Comparison of ENCODE assay signal across 17 cellular contexts in the genomic region with DNA sequence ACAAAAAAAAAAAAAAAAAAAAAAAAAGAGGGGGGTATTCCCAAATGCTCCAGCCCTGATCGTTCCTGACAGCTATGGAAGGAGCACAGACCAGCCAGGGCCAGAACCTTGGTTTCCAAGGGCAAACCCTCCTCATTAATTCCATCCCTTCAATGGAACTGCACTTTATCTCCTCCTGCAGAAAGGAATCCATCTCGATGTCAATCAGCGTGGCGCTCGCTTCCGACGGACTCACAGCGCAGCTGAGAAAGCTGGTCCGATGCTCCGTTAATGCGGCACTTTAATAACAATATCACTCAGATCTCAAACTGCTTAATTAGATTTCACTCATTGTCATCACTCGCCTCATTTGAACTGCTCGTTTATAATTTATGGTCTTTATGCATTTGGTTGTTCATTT.
DNase-seq lines count a peak whose midpoint lies in the region; ATAC-seq and TF ChIP-seq lines count a peak whose summit lies in the region.
"Had no signal": no experiment of that assay in that cellular context is flagged by ENCODE, and none has a peak within 500 bp of the region (broad histone marks: within the 10 kb centered on the region; RNA-seq: fewer than 3 reads in every experiment).

No MANE protein-coding gene starts in this region.

- H3K27ac ChIP-seq in right atrium auricular region (no peak overlapping the region), VCaP (peak overlapping the region; percentile 9; the same call in 1 of the 2 replicates), lung (ENCODE audit: low read depth in 1 of 2, low read length in 1 of 2) (no peak overlapping the region)
- no peak overlapping the region for H3K27ac ChIP-seq in CD8-positive, alpha-beta T cell (ENCODE audit: low read depth, low read length)

- H3K27me3 Mint-ChIP-seq in CD8-positive, alpha-beta T cell (ENCODE audit: low read depth): peaks cover 24% of the 10 kb centered on the region
- peaks cover 4% of the 10 kb centered on the region for H3K27me3 Mint-ChIP-seq in HFFc6 (ENCODE audit: insufficient read depth)
- H3K27me3 Mint-ChIP-seq: CD4-positive, CD25-positive, alpha-beta regulatory T cell had no signal

- 72 to 91% methylated on average over 13 of the region's 13 CpGs for WGBS in lung, 2 donors

- H3K4me3 ChIP-seq in right atrium auricular region: no peak overlapping the region
- H3K4me3 ChIP-seq in lung: no peak overlapping the region
- no peak overlapping the region for H3K4me3 ChIP-seq in CD8-positive, alpha-beta T cell (ENCODE audit: low read depth, low read length)

- H3K9me3 Mint-ChIP-seq in CD8-positive, alpha-beta T cell: no peaks in the 10 kb centered on the region
- H3K9me3 Mint-ChIP-seq in HFFc6: no peaks in the 10 kb centered on the region
- H3K9me3 Mint-ChIP-seq: CD4-positive, CD25-positive, alpha-beta regulatory T cell had no signal

- no peak for ATAC-seq in lung (ENCODE audit: insufficient read depth, low FRiP score)
- ATAC-seq in CD8-positive, alpha-beta T cell: no peak
- no peak for ATAC-seq in activated CD4-positive, CD25-positive, alpha-beta regulatory T cell treated with anti-CD3 and anti-CD28 coated beads, Interleukin-2, amount 50 U/mL, for 24 hours

- intact Hi-C loops in cardiac septum (cut with DNase I): loop anchor here (10.0 kb wide), 1 partner anchor 81 kb away; no protein-coding TSS in a partner anchor
- intact Hi-C loops in CD8-positive, alpha-beta T cell (cut with DNase I, micrococcal nuclease): no loop called here

- TF ChIP-seq CTCF in right atrium auricular region (IDR thresholded peaks at IDR 0.05): no peak
- no peak for TF ChIP-seq CTCF in VCaP (conservative IDR thresholded peaks at IDR 0.05)
- TF ChIP-seq CTCF in lung (IDR thresholded peaks at IDR 0.05; ENCODE audit: control extremely low read depth, extremely low read depth): no peak
- TF ChIP-seq CTCF in CD8-positive, alpha-beta T cell (IDR thresholded peaks at IDR 0.05): no peak
- no peak for TF ChIP-seq CTCF in HFFc6 (IDR thresholded peaks at IDR 0.05)

- H3K27me3 ChIP-seq in right atrium auricular region: no peaks in the 10 kb centered on the region
- no peaks in the 10 kb centered on the region for H3K27me3 ChIP-seq in lung (ENCODE audit: control insufficient read depth, insufficient read depth)
- H3K27me3 ChIP-seq in CD8-positive, alpha-beta T cell (ENCODE audit: insufficient read depth, low read length): no peaks in the 10 kb centered on the region

- H3K36me3 ChIP-seq in right atrium auricular region (no peaks in the 10 kb centered on the region), lung (ENCODE audit: control insufficient read depth in 2 of 2, insufficient read depth in 2 of 2, low read length in 2 of 2) (no peaks in the 10 kb centered on the region)
- H3K36me3 ChIP-seq in CD8-positive, alpha-beta T cell (ENCODE audit: insufficient read depth, low read length): no peaks in the 10 kb centered on the region

- POLR2A ChIA-PET in CD8-positive, alpha-beta T cell (lab: Charles Lee): interaction anchor here (0.7 kb wide), 1 partner anchor 1717 kb away, joined by 3 read pairs; no protein-coding TSS in a partner anchor

- no peak overlapping the region for H3K27ac Mint-ChIP-seq in CD8-positive, alpha-beta T cell
- H3K27ac Mint-ChIP-seq in HFFc6: no peak overlapping the region

- no peaks in the 10 kb centered on the region for H3K36me3 Mint-ChIP-seq in CD8-positive, alpha-beta T cell
- no peaks in the 10 kb centered on the region for H3K36me3 Mint-ChIP-seq in HFFc6 (ENCODE audit: low read depth)
- H3K36me3 Mint-ChIP-seq: CD4-positive, CD25-positive, alpha-beta regulatory T cell had no signal

- peaks cover 0 to 27% of the 10 kb centered on the region in 2 donors for H3K4me1 ChIP-seq in right atrium auricular region
- peaks cover 3 to 11% of the 10 kb centered on the region in 2 donors for H3K4me1 ChIP-seq in lung (ENCODE audit: control insufficient read depth in 2 of 2, insufficient read depth in 2 of 2, low read length in 2 of 2)
- peaks cover 5% of the 10 kb centered on the region for H3K4me1 ChIP-seq in CD8-positive, alpha-beta T cell (ENCODE audit: insufficient read depth, low read length)

- H3K9me3 ChIP-seq in right atrium auricular region (peaks cover 0 to 7% of the 10 kb centered on the region in 2 donors), lung (ENCODE audit: control insufficient read depth in 2 of 2, insufficient read depth in 1 of 2, low read length in 1 of 2) (peaks cover 0 to 2% of the 10 kb centered on the region in 2 donors)
- H3K9me3 ChIP-seq in CD8-positive, alpha-beta T cell (ENCODE audit: low read length): no peaks in the 10 kb centered on the region

- H3K4me3 Mint-ChIP-seq in CD8-positive, alpha-beta T cell: no peak overlapping the region
- no peak overlapping the region for H3K4me3 Mint-ChIP-seq in HFFc6
- H3K4me3 Mint-ChIP-seq: CD4-positive, CD25-positive, alpha-beta regulatory T cell had no signal

- CTCF ChIA-PET in CD8-positive, alpha-beta T cell (lab: Charles Lee): no interaction called here

- no peaks in the 10 kb centered on the region for H3K4me1 Mint-ChIP-seq in CD8-positive, alpha-beta T cell (ENCODE audit: low read depth)
- peaks cover 43% of the 10 kb centered on the region for H3K4me1 Mint-ChIP-seq in HFFc6 (ENCODE audit: low read depth)
- H3K4me1 Mint-ChIP-seq: CD4-positive, CD25-positive, alpha-beta regulatory T cell had no signal

- DNase-seq in right atrium auricular region (ENCODE audit: low spot score): peak; percentile 23
- no peak for DNase-seq in cardiac septum (ENCODE audit: low spot score)
- DNase-seq in lung (ENCODE audit: low spot score): peak; percentile 7
- no peak for DNase-seq in CD8-positive, alpha-beta T cell
- no peak for DNase-seq in epidermal melanocyte (ENCODE audit: insufficient read length, low spot score)
- DNase-seq in HFFc6: no peak
- DNase-seq: CD4-positive, CD25-positive, alpha-beta regulatory T cell; DMS53; KG1; NCI-H1092; NCI-H187; NCI-H446; NCI-H748 treated with DMSO at 0.1 percent for 48 hours; OCI-M1; RPMI8226 had no signal

Comparison
In these comparisons a context has a peak if more than half of its experiments do, and no peak if none do; other contexts are left out.
1. DNase-seq: peak in right atrium auricular region (single experiment) and lung (single experiment); none in cardiac septum (single experiment), CD8-positive, alpha-beta T cell (0 of 7), epidermal melanocyte (single experiment) and HFFc6 (single experiment).